Comparison of ENCODE assay signal across 27 cellular contexts in the genomic region with DNA sequence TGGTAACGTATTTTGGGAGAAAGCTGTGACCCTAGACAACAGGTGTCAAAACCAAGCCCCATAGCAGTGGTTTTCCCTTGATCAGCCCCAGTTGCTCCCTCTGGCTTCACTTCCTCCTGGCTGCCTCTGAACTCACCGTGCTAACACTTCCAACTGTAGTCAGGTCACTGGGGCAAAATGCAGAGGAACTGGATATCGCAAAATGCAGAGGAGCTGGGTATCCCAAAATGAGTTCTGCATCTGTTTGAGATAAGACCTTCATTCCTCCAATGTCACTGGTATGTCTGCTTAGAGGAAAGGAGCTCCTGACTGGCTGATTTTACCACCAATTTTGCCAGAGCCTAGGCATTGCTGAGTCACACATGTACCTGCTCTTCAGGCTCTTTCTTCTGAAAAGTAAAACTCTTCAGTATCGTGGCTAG. TPM values are rescaled to one million over a fixed set of nuclear protein-coding genes. Genes with fewer than 3 reads are reported as not detected.
DNase-seq lines count a peak whose midpoint lies in the region; ATAC-seq lines count a peak whose summit lies in the region.
"Had no signal": no experiment of that assay in that cellular context is flagged by ENCODE, and none has a peak within 500 bp of the region (broad histone marks: within the 10 kb centered on the region; RNA-seq: fewer than 3 reads in every experiment).

No MANE protein-coding gene starts in this region.

- no peaks in the 10 kb centered on the region for H3K36me3 Mint-ChIP-seq in stimulated activated naive B cell treated with anti-CD40 and anti-IgM and Interleukin-4, amounts not matched to agents 10 μg/mL and 1 μg/mL and 100 μg/mL, for 72 hours
- H3K36me3 Mint-ChIP-seq: activated CD4-positive, alpha-beta memory T cell treated with anti-CD3 and anti-CD28 coated beads for 36 hours; brain; CD4-positive, CD25-positive, alpha-beta regulatory T cell; stimulated activated memory B cell treated with anti-CD40 and anti-IgM and Interleukin-4, amounts not matched to agents 10 μg/mL and 1 μg/mL and 100 μg/mL, for 72 hours had no signal

- H3K9ac ChIP-seq in adipocyte (ENCODE audit: low read length) = no peak overlapping the region
- H3K9ac ChIP-seq: SK-N-SH had no signal

- peaks cover 4 to 10% of the 10 kb centered on the region in 2 donors for H3K9me3 Mint-ChIP-seq in stimulated activated naive B cell treated with anti-CD40 and anti-IgM and Interleukin-4, amounts not matched to agents 10 μg/mL and 1 μg/mL and 100 μg/mL, for 72 hours
- H3K9me3 Mint-ChIP-seq: activated CD4-positive, alpha-beta memory T cell treated with anti-CD3 and anti-CD28 coated beads for 36 hours; T-helper 2 cell treated with Interferon-gamma antibody and Interleukin-4, amounts not matched to agents 5 μg/mL and 100 μg/mL, for 36 hours had no signal

- H3K4me1 ChIP-seq in adipocyte (ENCODE audit: control insufficient read depth, insufficient read depth, low read length) = peaks cover 28% of the 10 kb centered on the region
- H3K4me1 ChIP-seq: testis had no signal

- peak; percentile 42 to 65 for ATAC-seq in stimulated activated naive B cell treated with anti-CD40 and anti-IgM and Interleukin-4, amounts not matched to agents 10 μg/mL and 1 μg/mL and 100 μg/mL, for 72 hours (replicated peaks)
- ATAC-seq in HG02885 (IDR thresholded peaks at IDR 0.05; ENCODE audit: poor library complexity, unreplicated experiment) = no peak
- no peak for ATAC-seq in HG03039 (IDR thresholded peaks at IDR 0.05; ENCODE audit: unreplicated experiment)
- no peak for ATAC-seq in HG03280 (IDR thresholded peaks at IDR 0.05; ENCODE audit: unreplicated experiment)
- ATAC-seq: left lobe of liver; mucosa of descending colon; stimulated activated memory B cell treated with anti-CD40 and anti-IgM and Interleukin-4, amounts not matched to agents 10 μg/mL and 1 μg/mL and 100 μg/mL, for 72 hours had no signal

- peaks cover 10 to 17% of the 10 kb centered on the region in 2 donors for H3K4me1 Mint-ChIP-seq in stimulated activated naive B cell treated with anti-CD40 and anti-IgM and Interleukin-4, amounts not matched to agents 10 μg/mL and 1 μg/mL and 100 μg/mL, for 72 hours
- H3K4me1 Mint-ChIP-seq: CD4-positive, CD25-positive, alpha-beta regulatory T cell; endodermal cell had no signal

- no peaks in the 10 kb centered on the region for H3K9me3 ChIP-seq in adipocyte (ENCODE audit: control insufficient read depth, low read length)
- H3K9me3 ChIP-seq: MG63, mucosa of descending colon, SK-N-SH, testis had no signal

- no peaks in the 10 kb centered on the region for H3K27me3 ChIP-seq in adipocyte (replicated peaks; ENCODE audit: control insufficient read depth, insufficient read depth, low read length)
- H3K27me3 ChIP-seq: MG63, testis had no signal

- no peak overlapping the region for H3K4me3 Mint-ChIP-seq in stimulated activated naive B cell treated with anti-CD40 and anti-IgM and Interleukin-4, amounts not matched to agents 10 μg/mL and 1 μg/mL and 100 μg/mL, for 72 hours
- H3K4me3 Mint-ChIP-seq: activated CD4-positive, alpha-beta memory T cell treated with anti-CD3 and anti-CD28 coated beads for 36 hours; brain; CD4-positive, CD25-positive, alpha-beta regulatory T cell; endodermal cell; stimulated activated memory B cell treated with anti-CD40 and anti-IgM and Interleukin-4, amounts not matched to agents 10 μg/mL and 1 μg/mL and 100 μg/mL, for 72 hours; T-helper 2 cell treated with Interferon-gamma antibody and Interleukin-4, amounts not matched to agents 5 μg/mL and 100 μg/mL, for 36 hours had no signal

- H3K27ac Mint-ChIP-seq in stimulated activated naive B cell treated with anti-CD40 and anti-IgM and Interleukin-4, amounts not matched to agents 10 μg/mL and 1 μg/mL and 100 μg/mL, for 72 hours = no peak overlapping the region
- H3K27ac Mint-ChIP-seq: activated CD4-positive, alpha-beta memory T cell treated with anti-CD3 and anti-CD28 coated beads for 36 hours; CD4-positive, CD25-positive, alpha-beta regulatory T cell; endodermal cell; stimulated activated memory B cell treated with anti-CD40 and anti-IgM and Interleukin-4, amounts not matched to agents 10 μg/mL and 1 μg/mL and 100 μg/mL, for 72 hours; T-helper 2 cell treated with Interferon-gamma antibody and Interleukin-4, amounts not matched to agents 5 μg/mL and 100 μg/mL, for 36 hours had no signal

- DNase-seq in M059J (ENCODE audit: low read depth) = peak; percentile 40
- DNase-seq in adipocyte (ENCODE audit: low read depth) = peak; percentile 33
- peak; percentile 45 for DNase-seq in left kidney (ENCODE audit: low read depth, low spot score)
- DNase-seq in stimulated activated naive B cell treated with anti-CD40 and anti-IgM and Interleukin-4, amounts not matched to agents 10 μg/mL and 1 μg/mL and 100 μg/mL, for 72 hours = no peak
- DNase-seq in activated CD8-positive, alpha-beta memory T cell treated with anti-CD3 and anti-CD28 coated beads, Interleukin-2, amount 50 U/mL, for 4 hours = no peak
- DNase-seq: activated CD4-positive, alpha-beta memory T cell treated with anti-CD3 and anti-CD28 coated beads for 36 hours; activated CD4-positive, CD25-positive, alpha-beta regulatory T cell; activated effector memory CD4-positive, alpha-beta T cell treated with Interleukin-2 at 50 U/mL for 16 hours; CD4-positive, CD25-positive, alpha-beta regulatory T cell; DMS 273 treated with DMSO at 0.1 percent for 48 hours; endodermal cell; GF-D8; MG63; mucosa of descending colon; NCI-H146; NCI-H526; RPMI8226; SK-N-SH; testis had no signal

- H3K27me3 Mint-ChIP-seq in stimulated activated naive B cell treated with anti-CD40 and anti-IgM and Interleukin-4, amounts not matched to agents 10 μg/mL and 1 μg/mL and 100 μg/mL, for 72 hours = peaks cover 44 to 55% of the 10 kb centered on the region in 2 donors
- H3K27me3 Mint-ChIP-seq: brain had no signal

- no peak overlapping the region for H3K4me3 ChIP-seq in adipocyte (ENCODE audit: low read length)
- H3K4me3 ChIP-seq: MG63, mucosa of descending colon, skin epidermis, testis had no signal

- no peaks in the 10 kb centered on the region for H3K36me3 ChIP-seq in adipocyte (ENCODE audit: control insufficient read depth, insufficient read depth, low read length, severe bottlenecking)
- H3K36me3 ChIP-seq: MG63 had no signal

RNA-seq across cellular contexts. Expression of a gene that starts 19.6 kb away (rescaled TPM):
- total RNA-seq in M059J (2014; rRNA removed; shearing (Covaris generic)) = not detected in 2 replicates
- total RNA-seq: activated CD4-positive, alpha-beta memory T cell treated with anti-CD3 and anti-CD28 coated beads for 36 hours; CD4-positive, CD25-positive, alpha-beta regulatory T cell had no signal

RNA-seq across cellular contexts. Expression of a gene that starts 50.1 kb away (rescaled TPM):
- total RNA-seq in M059J (2014; rRNA removed; shearing (Covaris generic)) = 18.9 and 21.4 TPM in 2 replicates

Comparison
In these comparisons a context has a peak if more than half of its experiments do, and no peak if none do; other contexts are left out.
1. DNase-seq: peak in M059J (single experiment), adipocyte (single experiment) and left kidney (single experiment); none in stimulated activated naive B cell treated with anti-CD40 and anti-IgM and Interleukin-4, amounts not matched to agents 10 μg/mL and 1 μg/mL and 100 μg/mL, for 72 hours (single experiment) and activated CD8-positive, alpha-beta memory T cell treated with anti-CD3 and anti-CD28 coated beads, Interleukin-2, amount 50 U/mL, for 4 hours (single experiment).
2. ATAC-seq: peak in stimulated activated naive B cell treated with anti-CD40 and anti-IgM and Interleukin-4, amounts not matched to agents 10 μg/mL and 1 μg/mL and 100 μg/mL, for 72 hours (2 of 2); none in HG02885 (single experiment), HG03039 (single experiment) and HG03280 (single experiment).